Comparison of ENCODE assay signal across 23 cellular contexts in genomic region chr5:168830833-168831232, GRCh38.
DNase-seq lines count a peak whose midpoint lies in the region; ATAC-seq and TF ChIP-seq lines count a peak whose summit lies in the region.
"Had no signal": no experiment of that assay in that cellular context is flagged by ENCODE, and none has a peak within 500 bp of the region (broad histone marks: within the 10 kb centered on the region; RNA-seq: fewer than 3 reads in every experiment).

No MANE protein-coding gene starts in this region.

- H3K27ac Mint-ChIP-seq in glutamatergic neuron (ENCODE audit: unreplicated experiment), result peak overlapping the region; percentile 57
- H3K27ac Mint-ChIP-seq: CD4-positive, alpha-beta memory T cell; GM23338; HFFc6 had no signal

- H3K4me1 Mint-ChIP-seq in glutamatergic neuron (ENCODE audit: low read depth, unreplicated experiment), result peaks cover 24% of the 10 kb centered on the region
- H3K4me1 Mint-ChIP-seq: CD4-positive, alpha-beta memory T cell had no signal

- TF ChIP-seq CTCF in glutamatergic neuron (IDR thresholded peaks at IDR 0.05; ENCODE audit: partially characterized antibody, unreplicated experiment) (no peak), right atrium auricular region (IDR thresholded peaks at IDR 0.05) (no peak)

- H3K4me1 ChIP-seq in right atrium auricular region, result peaks cover 0 to 36% of the 10 kb centered on the region in 2 donors
- H3K4me1 ChIP-seq: BLaER1 treated with 17β-estradiol and CSF1 and Interleukin-3, amounts not matched to agents 10 nM and 100 nM; Caco-2 had no signal

- ATAC-seq in HG03354 (IDR thresholded peaks at IDR 0.05; ENCODE audit: poor library complexity, severe bottlenecking, unreplicated experiment), result no peak
- ATAC-seq: GM23338, PC-3 had no signal

- H3K36me3 Mint-ChIP-seq in glutamatergic neuron (ENCODE audit: unreplicated experiment), result no peaks in the 10 kb centered on the region
- H3K36me3 Mint-ChIP-seq: CD4-positive, alpha-beta memory T cell had no signal

- H3K4me3 Mint-ChIP-seq in glutamatergic neuron (ENCODE audit: unreplicated experiment), result no peak overlapping the region
- H3K4me3 Mint-ChIP-seq: GM23338, HFFc6 had no signal

- H3K36me3 ChIP-seq in right atrium auricular region, result no peaks in the 10 kb centered on the region
- H3K36me3 ChIP-seq: BLaER1 treated with 17β-estradiol and CSF1 and Interleukin-3, amounts not matched to agents 10 nM and 100 nM; HAP-1; SJSA1 had no signal

- peak; percentile 42 for DNase-seq in activated CD8-positive, alpha-beta memory T cell treated with anti-CD3 and anti-CD28 coated beads, Interleukin-2, amount 50 U/mL, for 48 hours
- no peak for DNase-seq in activated CD8-positive, alpha-beta memory T cell treated with anti-CD3 and anti-CD28 coated beads for 24 hours
- DNase-seq in glutamatergic neuron (no peak), right atrium auricular region (ENCODE audit: low spot score) (no peak), NCI-H187 (lab: John Stamatoyannopoulos, UW) (no peak), activated T-cell treated with anti-CD3 and anti-CD28 coated beads for 4 hours (no peak)
- DNase-seq: Caco-2; CD4-positive, alpha-beta memory T cell; HFFc6; KBM-7; MV-4-11; NCI-H1105; NCI-H1436 treated with DMSO at 0.1 percent for 48 hours; NCI-H1930; NCI-H2107; NCI-H524; NCI-H774; PC-3 had no signal

- H3K9me3 Mint-ChIP-seq in glutamatergic neuron (ENCODE audit: unreplicated experiment), result no peaks in the 10 kb centered on the region
- H3K9me3 Mint-ChIP-seq: GM23338, HFFc6 had no signal

- H3K27ac ChIP-seq in right atrium auricular region, result peak overlapping the region; percentile 57 to 81
- H3K27ac ChIP-seq: BLaER1 treated with 17β-estradiol and CSF1 and Interleukin-3, amounts not matched to agents 10 nM and 100 nM; SJSA1 had no signal

- H3K9me3 ChIP-seq in right atrium auricular region, result no peaks in the 10 kb centered on the region
- H3K9me3 ChIP-seq: BLaER1 treated with 17β-estradiol and CSF1 and Interleukin-3, amounts not matched to agents 10 nM and 100 nM; Caco-2; HAP-1; SJSA1 had no signal

- H3K27me3 ChIP-seq in right atrium auricular region, result no peaks in the 10 kb centered on the region
- H3K27me3 ChIP-seq: BLaER1 treated with 17β-estradiol and CSF1 and Interleukin-3, amounts not matched to agents 10 nM and 100 nM; SJSA1 had no signal

- H3K4me3 ChIP-seq in right atrium auricular region, result no peak overlapping the region
- H3K4me3 ChIP-seq: BLaER1 treated with 17β-estradiol and CSF1 and Interleukin-3, amounts not matched to agents 10 nM and 100 nM; GM23338; HAP-1; SJSA1 had no signal

- peaks cover 4% of the 10 kb centered on the region for H3K27me3 Mint-ChIP-seq in glutamatergic neuron (ENCODE audit: unreplicated experiment)
